Comparison of ENCODE assay signal across 1 cellular context in the genomic region with DNA sequence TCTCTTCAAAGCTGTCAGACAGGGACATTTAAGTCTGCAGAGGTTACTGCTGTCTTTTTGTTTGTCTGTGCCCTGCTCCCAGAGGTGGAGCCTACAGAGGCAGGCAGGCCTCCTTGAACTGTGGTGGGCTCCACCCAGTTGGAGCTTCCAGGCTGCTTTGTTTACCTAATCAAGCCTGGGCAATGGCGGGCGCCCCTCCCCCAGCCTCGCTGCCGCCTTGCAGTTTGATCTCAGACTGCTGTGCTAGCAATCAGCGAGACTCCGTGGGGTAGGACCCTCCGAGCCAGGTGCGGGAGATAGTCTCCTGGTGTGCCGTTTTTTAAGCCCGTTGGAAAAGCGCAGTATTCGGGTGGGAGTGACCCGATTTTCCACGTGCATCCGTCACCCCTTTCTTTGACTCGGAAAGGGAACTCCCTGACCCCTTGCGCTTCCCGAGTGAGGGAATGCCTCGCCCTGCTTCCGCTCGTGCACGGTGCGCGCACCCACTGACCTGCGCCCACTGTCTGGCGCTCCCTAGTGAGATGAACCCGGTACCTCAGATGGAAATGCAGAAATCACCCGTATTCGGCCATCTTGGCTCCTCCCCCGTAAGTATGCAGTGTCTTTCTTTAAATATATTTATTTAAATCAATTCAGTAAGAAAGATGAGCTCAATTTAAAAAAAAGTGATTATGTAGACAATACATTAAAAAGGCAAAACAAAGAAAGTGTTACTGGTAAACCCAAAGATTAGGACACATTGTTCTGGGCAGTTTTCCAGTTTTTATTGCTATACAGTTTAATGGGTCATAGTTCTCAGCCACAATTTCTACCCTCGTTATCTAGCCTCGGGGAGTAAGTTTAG.
A peak's percentile ranks its signal among the peaks of the same experiment; 100 is the strongest.
TF ChIP-seq lines count a peak whose summit lies in the region.
"Not testable (repeated sequence)": the region's sequence is repeated elsewhere in the genome, so short reads cannot be mapped to it uniquely, and the experiment has no call there.

No MANE protein-coding gene starts in this region.

TF ChIP-seq in K562, 482 proteins besides CTCF, POLR2A, EP300 and RAD21 (continues in another document):
- TF ChIP-seq ZBTB40 (IDR thresholded peaks at IDR 0.05) (peak; percentile 84), TAF7 (tag; IDR thresholded peaks at IDR 0.05) (0 out of 2 replicates have a peak, but pooled peaks have one; percentile 21), TEAD1 (CRISPR knock-in tag; IDR thresholded peaks at IDR 0.05) (0 out of 4 replicates have a peak, but pooled peaks of 1 of the 2 experiments have one; percentile 47), SUPT5H (IDR thresholded peaks at IDR 0.05) (peak; percentile 35; the same call in 1 of the 2 replicates), DMBX1 (CRISPR knock-in tag; IDR thresholded peaks at IDR 0.05; ENCODE audit: borderline replicate concordance) (0 out of 2 replicates have a peak, but pooled peaks have one; percentile 68), CXXC5 (CRISPR knock-in tag; IDR thresholded peaks at IDR 0.05) (peak; percentile 74), ETV1 (tag; conservative IDR thresholded peaks at IDR 0.05; ENCODE audit: low read depth) (peak; percentile 95), ADNP (tag; IDR thresholded peaks at IDR 0.05) (peak; percentile 27; the same call in 1 of the 2 replicates), L3MBTL2 (IDR thresholded peaks at IDR 0.05) (peak; percentile 89), EP400 (IDR thresholded peaks at IDR 0.05) (peak; percentile 84), MYC (IDR thresholded peaks at IDR 0.05; ENCODE audit: low read depth, low read length) (peak; percentile 15; the same call in 1 of the 2 replicates), FOXA3 (CRISPR knock-in tag; conservative IDR thresholded peaks at IDR 0.05 in 1 of 2, IDR thresholded peaks at IDR 0.05 in 1 of 2) (peak in 1 of 2 experiments; percentile 51; a peak in 2 of 4 replicates), MAZ (CRISPR knock-in tag; conservative IDR thresholded peaks at IDR 0.05 in 1 of 2, IDR thresholded peaks at IDR 0.05 in 1 of 2) (peak; percentile 22 to 27; a peak in 1 of 4 replicates), MGA (IDR thresholded peaks at IDR 0.05) (peak; percentile 85)
- not testable (repeated sequence) for TF ChIP-seq ZBTB40 (CRISPR knock-in tag; IDR thresholded peaks at IDR 0.05); MYC (CRISPR knock-in tag; IDR thresholded peaks at IDR 0.05; ENCODE audit: borderline replicate concordance, low read depth)
- TF ChIP-seq, protein P1, sequence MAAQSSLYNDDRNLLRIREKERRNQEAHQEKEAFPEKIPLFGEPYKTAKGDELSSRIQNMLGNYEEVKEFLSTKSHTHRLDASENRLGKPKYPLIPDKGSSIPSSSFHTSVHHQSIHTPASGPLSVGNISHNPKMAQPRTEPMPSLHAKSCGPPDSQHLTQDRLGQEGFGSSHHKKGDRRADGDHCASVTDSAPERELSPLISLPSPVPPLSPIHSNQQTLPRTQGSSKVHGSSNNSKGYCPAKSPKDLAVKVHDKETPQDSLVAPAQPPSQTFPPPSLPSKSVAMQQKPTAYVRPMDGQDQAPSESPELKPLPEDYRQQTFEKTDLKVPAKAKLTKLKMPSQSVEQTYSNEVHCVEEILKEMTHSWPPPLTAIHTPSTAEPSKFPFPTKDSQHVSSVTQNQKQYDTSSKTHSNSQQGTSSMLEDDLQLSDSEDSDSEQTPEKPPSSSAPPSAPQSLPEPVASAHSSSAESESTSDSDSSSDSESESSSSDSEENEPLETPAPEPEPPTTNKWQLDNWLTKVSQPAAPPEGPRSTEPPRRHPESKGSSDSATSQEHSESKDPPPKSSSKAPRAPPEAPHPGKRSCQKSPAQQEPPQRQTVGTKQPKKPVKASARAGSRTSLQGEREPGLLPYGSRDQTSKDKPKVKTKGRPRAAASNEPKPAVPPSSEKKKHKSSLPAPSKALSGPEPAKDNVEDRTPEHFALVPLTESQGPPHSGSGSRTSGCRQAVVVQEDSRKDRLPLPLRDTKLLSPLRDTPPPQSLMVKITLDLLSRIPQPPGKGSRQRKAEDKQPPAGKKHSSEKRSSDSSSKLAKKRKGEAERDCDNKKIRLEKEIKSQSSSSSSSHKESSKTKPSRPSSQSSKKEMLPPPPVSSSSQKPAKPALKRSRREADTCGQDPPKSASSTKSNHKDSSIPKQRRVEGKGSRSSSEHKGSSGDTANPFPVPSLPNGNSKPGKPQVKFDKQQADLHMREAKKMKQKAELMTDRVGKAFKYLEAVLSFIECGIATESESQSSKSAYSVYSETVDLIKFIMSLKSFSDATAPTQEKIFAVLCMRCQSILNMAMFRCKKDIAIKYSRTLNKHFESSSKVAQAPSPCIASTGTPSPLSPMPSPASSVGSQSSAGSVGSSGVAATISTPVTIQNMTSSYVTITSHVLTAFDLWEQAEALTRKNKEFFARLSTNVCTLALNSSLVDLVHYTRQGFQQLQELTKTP (IDR thresholded peaks at IDR 0.05; ENCODE audit: low read depth in 1 of 2, partially characterized antibody in 2 of 2) = peak in 1 of 2 experiments; percentile 28
- TF ChIP-seq, protein P2, sequence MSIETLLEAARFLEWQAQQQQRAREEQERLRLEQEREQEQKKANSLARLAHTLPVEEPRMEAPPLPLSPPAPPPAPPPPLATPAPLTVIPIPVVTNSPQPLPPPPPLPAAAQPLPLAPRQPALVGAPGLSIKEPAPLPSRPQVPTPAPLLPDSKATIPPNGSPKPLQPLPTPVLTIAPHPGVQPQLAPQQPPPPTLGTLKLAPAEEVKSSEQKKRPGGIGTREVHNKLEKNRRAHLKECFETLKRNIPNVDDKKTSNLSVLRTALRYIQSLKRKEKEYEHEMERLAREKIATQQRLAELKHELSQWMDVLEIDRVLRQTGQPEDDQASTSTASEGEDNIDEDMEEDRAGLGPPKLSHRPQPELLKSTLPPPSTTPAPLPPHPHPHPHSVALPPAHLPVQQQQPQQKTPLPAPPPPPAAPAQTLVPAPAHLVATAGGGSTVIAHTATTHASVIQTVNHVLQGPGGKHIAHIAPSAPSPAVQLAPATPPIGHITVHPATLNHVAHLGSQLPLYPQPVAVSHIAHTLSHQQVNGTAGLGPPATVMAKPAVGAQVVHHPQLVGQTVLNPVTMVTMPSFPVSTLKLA (conservative IDR thresholded peaks at IDR 0.05) = peak; percentile 74 to 88
